In genomic region chr2:101823347-101823791, GRCh38 we compare ENCODE assay signal across 1 cellular context.
A peak's percentile ranks its signal among the peaks of the same experiment; 100 is the strongest.
TF ChIP-seq lines count a peak whose summit lies in the region.

No MANE protein-coding gene starts in this region.

TF ChIP-seq in GM12878, 131 proteins besides CTCF, POLR2A, EP300 and RAD21 (continued from another document):
- no peak for TF ChIP-seq RELB (IDR thresholded peaks at IDR 0.05; ENCODE audit: low read depth)
- TF ChIP-seq NBN (IDR thresholded peaks at IDR 0.05): peak; percentile 34; the same call in 1 of the 2 replicates
- TF ChIP-seq IRF3 (IDR thresholded peaks at IDR 0.05): no peak
- TF ChIP-seq ESRRA (IDR thresholded peaks at IDR 0.05; ENCODE audit: low read length): no peak
- TF ChIP-seq NFXL1 (IDR thresholded peaks at IDR 0.05; ENCODE audit: borderline replicate concordance): no peak
- no peak for TF ChIP-seq CHD4 (IDR thresholded peaks at IDR 0.05)
- TF ChIP-seq ZNF24 (IDR thresholded peaks at IDR 0.05): peak; percentile 43; the same call in 1 of the 2 replicates
- TF ChIP-seq SMC3 (IDR thresholded peaks at IDR 0.05; ENCODE audit: borderline replicate concordance, low read length): peak; percentile 68; the same call in 1 of the 2 replicates
- TF ChIP-seq TCF12 (IDR thresholded peaks at IDR 0.05; ENCODE audit: low read depth, low read length): no peak
- TF ChIP-seq BACH1 (IDR thresholded peaks at IDR 0.05; ENCODE audit: borderline replicate concordance): 0 out of 2 replicates have a peak, but pooled peaks have one; percentile 14
- TF ChIP-seq POU2F2 (IDR thresholded peaks at IDR 0.05; ENCODE audit: borderline replicate concordance, low read depth, low read length): peak; percentile 44; the same call in 1 of the 3 replicates
- TF ChIP-seq NFIC (IDR thresholded peaks at IDR 0.05; ENCODE audit: low read depth, low read length): no peak
